Comparison of ENCODE assay signal across 10 cellular contexts in the genomic region with DNA sequence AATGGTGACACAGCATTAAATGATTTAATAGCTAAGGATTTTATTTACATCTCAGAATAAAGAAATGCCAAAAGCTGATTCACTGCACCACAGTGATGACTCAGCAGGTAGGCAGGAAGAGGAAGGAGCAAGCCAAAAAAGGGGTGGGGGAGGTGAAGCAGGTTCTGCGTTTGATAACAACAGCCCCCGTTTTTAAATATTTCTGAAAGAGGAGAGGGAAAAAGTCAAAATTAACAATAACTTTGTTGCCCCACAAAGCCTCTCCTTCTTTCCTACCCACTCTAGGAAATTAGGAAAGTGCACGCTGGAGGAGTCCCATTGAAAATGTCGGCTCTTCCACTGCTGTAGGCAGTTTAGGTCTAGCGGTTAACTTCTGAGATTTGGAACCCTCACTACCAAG. TPM values are rescaled to one million over a fixed set of nuclear protein-coding genes. Genes with fewer than 3 reads are reported as not detected.
DNase-seq lines count a peak whose midpoint lies in the region; ATAC-seq and TF ChIP-seq lines count a peak whose summit lies in the region.
"Had no signal": no experiment of that assay in that cellular context is flagged by ENCODE, and none has a peak within 500 bp of the region (broad histone marks: within the 10 kb centered on the region; RNA-seq: fewer than 3 reads in every experiment).

No MANE protein-coding gene starts in this region.

- H3K9me3 Mint-ChIP-seq in progenitor cell of endocrine pancreas (ENCODE audit: low read depth), result peaks cover 2% of the 10 kb centered on the region

- H3K27me3 Mint-ChIP-seq in progenitor cell of endocrine pancreas, result no peaks in the 10 kb centered on the region

- no peak overlapping the region for H3K4me3 ChIP-seq in cardiac fibroblast (replicated peaks in 1 of 2; ENCODE audit: low read depth in 2 of 2, low read length in 2 of 2)
- H3K4me3 ChIP-seq: BLaER1 had no signal

- no peak overlapping the region for H3K4me3 Mint-ChIP-seq in progenitor cell of endocrine pancreas (ENCODE audit: low read depth)

- H3K27ac Mint-ChIP-seq in progenitor cell of endocrine pancreas, result no peak overlapping the region

- ATAC-seq in omental fat pad (ENCODE audit: low FRiP score) (peak; percentile 78), HG03571 (IDR thresholded peaks at IDR 0.05; ENCODE audit: unreplicated experiment) (no peak)
- ATAC-seq: Panc1 had no signal

- POLR2A ChIA-PET in GM10248 (lab: Yijun Ruan, JAX), result no interaction called here

- CTCF ChIA-PET in GM10248 (lab: Yijun Ruan, JAX), result no interaction called here

- no peaks in the 10 kb centered on the region for H3K4me1 Mint-ChIP-seq in progenitor cell of endocrine pancreas (ENCODE audit: low read depth)

- H3K36me3 Mint-ChIP-seq in progenitor cell of endocrine pancreas (ENCODE audit: insufficient read depth), result no peaks in the 10 kb centered on the region

- TF ChIP-seq CTCF in cardiac fibroblast (IDR thresholded peaks at IDR 0.05; ENCODE audit: low read depth, low read length), result no peak
- TF ChIP-seq CTCF in omental fat pad (IDR thresholded peaks at IDR 0.05), result no peak
- no peak for TF ChIP-seq CTCF in progenitor cell of endocrine pancreas (IDR thresholded peaks at IDR 0.05; ENCODE audit: unreplicated experiment)
- TF ChIP-seq CTCF in GM10248 (IDR thresholded peaks at IDR 0.05; ENCODE audit: control extremely low read depth, extremely low read depth, low read depth, missing control alignments), result no peak

- peak; percentile 6 for DNase-seq in activated CD4-positive, alpha-beta T cell treated with anti-CD3 and anti-CD28 coated beads for 48 hours
- no peak for DNase-seq in activated CD4-positive, alpha-beta T cell treated with anti-CD3 and anti-CD28 coated beads, Interleukin-2, amount 50 U/mL, for 48 hours
- DNase-seq in NCI-H226, result peak; percentile 79
- peak; percentile 62 to 87 for DNase-seq in cardiac fibroblast (ENCODE audit: low read depth in 2 of 2)
- no peak for DNase-seq in omental fat pad (ENCODE audit: low spot score)
- DNase-seq in progenitor cell of endocrine pancreas (ENCODE audit: low spot score, unreplicated experiment), result no peak
- no peak for DNase-seq in GM10248 (ENCODE audit: extremely low spot score)

RNA-seq across cellular contexts. Expression of a gene that starts 9.9 kb away (rescaled TPM):
- total RNA-seq in omental fat pad (not detected), progenitor cell of endocrine pancreas (not detected in 2 replicates)

Comparison
In these comparisons a context has a peak if more than half of its experiments do, and no peak if none do; other contexts are left out.
1. DNase-seq: peak in activated CD4-positive, alpha-beta T cell treated with anti-CD3 and anti-CD28 coated beads for 48 hours (single experiment), NCI-H226 (single experiment) and cardiac fibroblast (2 of 2); none in activated CD4-positive, alpha-beta T cell treated with anti-CD3 and anti-CD28 coated beads, Interleukin-2, amount 50 U/mL, for 48 hours (0 of 2), omental fat pad (single experiment), progenitor cell of endocrine pancreas (single experiment) and GM10248 (single experiment).